In the genomic region with DNA sequence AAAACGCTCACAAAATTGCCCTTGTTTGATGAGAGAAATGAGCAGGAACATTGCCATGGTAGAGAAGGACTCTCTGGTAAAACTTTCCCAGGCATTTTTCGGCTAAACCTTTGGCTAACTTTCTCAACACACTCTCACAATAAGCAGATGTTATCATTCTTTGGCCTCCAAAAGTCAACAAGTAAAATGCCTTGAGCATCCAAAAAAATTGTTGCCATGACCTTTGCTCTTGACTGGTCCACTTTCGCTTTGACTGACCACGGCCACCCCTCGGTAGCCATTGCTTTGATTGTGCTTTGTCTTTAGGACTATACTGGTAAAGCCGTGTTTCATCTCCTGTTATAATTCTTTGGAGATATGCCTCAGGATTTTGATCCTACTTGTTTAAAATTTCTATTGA, we compare ENCODE assay signal across 27 cellular contexts.
"Had no signal": no experiment of that assay in that cellular context is flagged by ENCODE, and none has a peak within 500 bp of the region (broad histone marks: within the 10 kb centered on the region; RNA-seq: fewer than 3 reads in every experiment).

No MANE protein-coding gene starts in this region.

- H3K36me3 ChIP-seq: gastroesophageal sphincter had no signal

- H3K9me3 ChIP-seq: gastroesophageal sphincter had no signal

- H3K27me3 ChIP-seq: gastroesophageal sphincter had no signal

- H3K27ac ChIP-seq: gastroesophageal sphincter had no signal

- FAIRE-seq: astrocyte, colon had no signal

- H3K4me3 ChIP-seq: gastroesophageal sphincter had no signal

- H3K27ac Mint-ChIP-seq: activated CD4-positive, alpha-beta memory T cell treated with anti-CD3 and anti-CD28 coated beads for 36 hours; activated CD4-positive, alpha-beta T cell treated with anti-CD3 and anti-CD28 coated beads for 36 hours; activated CD4-positive, alpha-beta T cell treated with anti-CD3 and anti-CD28 coated beads, Interleukin-2, amount 10 ng/mL, durations not matched to agents 24 days and 14 days; activated CD8-positive, alpha-beta memory T cell treated with anti-CD3 and anti-CD28 coated beads, Interleukin-2, amount 10 ng/mL, durations not matched to agents 7 days and 5 days; activated CD8-positive, alpha-beta T cell treated with anti-CD3 and anti-CD28 coated beads, Interleukin-2, amount 10 ng/mL, durations not matched to agents 7 days and 5 days; activated naive CD4-positive, alpha-beta T cell treated with anti-CD3 and anti-CD28 coated beads, Interleukin-2, amount 10 ng/mL, durations not matched to agents 7 days and 5 days; effector memory CD8-positive, alpha-beta T cell had no signal

- H3K9me3 Mint-ChIP-seq: activated CD4-positive, alpha-beta memory T cell treated with anti-CD3 and anti-CD28 coated beads for 36 hours; activated CD4-positive, alpha-beta T cell treated with anti-CD3 and anti-CD28 coated beads, Interleukin-2, amount 10 ng/mL, durations not matched to agents 24 days and 14 days; activated naive CD4-positive, alpha-beta T cell treated with anti-CD3 and anti-CD28 coated beads, Interleukin-2, amount 10 ng/mL, durations not matched to agents 7 days and 5 days; effector memory CD8-positive, alpha-beta T cell had no signal

- H3K27me3 Mint-ChIP-seq: activated CD8-positive, alpha-beta memory T cell treated with anti-CD3 and anti-CD28 coated beads, Interleukin-2, amount 10 ng/mL, durations not matched to agents 7 days and 5 days; effector memory CD8-positive, alpha-beta T cell had no signal

- H3K4me1 Mint-ChIP-seq: activated CD4-positive, alpha-beta T cell treated with anti-CD3 and anti-CD28 coated beads for 36 hours; activated CD4-positive, alpha-beta T cell treated with anti-CD3 and anti-CD28 coated beads, Interleukin-2, amount 10 ng/mL, durations not matched to agents 24 days and 14 days; activated CD8-positive, alpha-beta memory T cell treated with anti-CD3 and anti-CD28 coated beads, Interleukin-2, amount 10 ng/mL, durations not matched to agents 7 days and 5 days; activated naive CD4-positive, alpha-beta T cell treated with anti-CD3 and anti-CD28 coated beads, Interleukin-2, amount 10 ng/mL, durations not matched to agents 7 days and 5 days had no signal

- ATAC-seq: activated CD4-positive, alpha-beta T cell treated with anti-CD3 and anti-CD28 coated beads for 36 hours; activated CD8-positive, alpha-beta memory T cell treated with anti-CD3 and anti-CD28 coated beads, Interleukin-2, amount 10 ng/mL, durations not matched to agents 7 days and 5 days; activated CD8-positive, alpha-beta T cell treated with anti-CD3 and anti-CD28 coated beads, Interleukin-2, amount 10 ng/mL, durations not matched to agents 7 days and 5 days; effector memory CD8-positive, alpha-beta T cell; gastroesophageal sphincter had no signal

- H3K36me3 Mint-ChIP-seq: activated CD4-positive, alpha-beta memory T cell treated with anti-CD3 and anti-CD28 coated beads for 36 hours; activated naive CD4-positive, alpha-beta T cell treated with anti-CD3 and anti-CD28 coated beads, Interleukin-2, amount 10 ng/mL, durations not matched to agents 7 days and 5 days; activated naive CD8-positive, alpha-beta T cell had no signal

- H3K4me3 Mint-ChIP-seq: activated CD4-positive, alpha-beta memory T cell treated with anti-CD3 and anti-CD28 coated beads for 36 hours; activated CD4-positive, alpha-beta T cell treated with anti-CD3 and anti-CD28 coated beads for 36 hours; activated CD4-positive, alpha-beta T cell treated with anti-CD3 and anti-CD28 coated beads, Interleukin-2, amount 10 ng/mL, durations not matched to agents 24 days and 14 days; activated CD8-positive, alpha-beta memory T cell treated with anti-CD3 and anti-CD28 coated beads, Interleukin-2, amount 10 ng/mL, durations not matched to agents 7 days and 5 days; activated CD8-positive, alpha-beta T cell treated with anti-CD3 and anti-CD28 coated beads, Interleukin-2, amount 10 ng/mL, durations not matched to agents 7 days and 5 days; activated naive CD4-positive, alpha-beta T cell treated with anti-CD3 and anti-CD28 coated beads, Interleukin-2, amount 10 ng/mL, durations not matched to agents 7 days and 5 days; activated naive CD8-positive, alpha-beta T cell; effector memory CD8-positive, alpha-beta T cell had no signal

- H3K4me1 ChIP-seq: gastroesophageal sphincter had no signal

- DNase-seq: activated CD4-positive, alpha-beta memory T cell treated with anti-CD3 and anti-CD28 coated beads for 36 hours; activated CD4-positive, alpha-beta T cell treated with anti-CD3 and anti-CD28 coated beads for 36 hours; activated CD4-positive, alpha-beta T cell treated with anti-CD3 and anti-CD28 coated beads, Interleukin-2, amount 10 ng/mL, durations not matched to agents 24 days and 14 days; activated CD4-positive, CD25-positive, alpha-beta regulatory T cell; activated CD4-positive, CD25-positive, alpha-beta regulatory T cell treated with anti-CD3 and anti-CD28 coated beads, Interleukin-2, amount 50 U/mL, for 72 hours; activated CD8-positive, alpha-beta memory T cell treated with anti-CD3 and anti-CD28 coated beads, Interleukin-2, amount 10 ng/mL, durations not matched to agents 7 days and 5 days; activated CD8-positive, alpha-beta memory T cell treated with anti-CD3 and anti-CD28 coated beads, Interleukin-2, amount 50 U/mL, for 4 hours; activated CD8-positive, alpha-beta T cell treated with anti-CD3 and anti-CD28 coated beads, Interleukin-2, amount 10 ng/mL, durations not matched to agents 7 days and 5 days; activated gamma-delta T cell; activated naive CD4-positive, alpha-beta T cell; activated naive CD4-positive, alpha-beta T cell treated with anti-CD3 and anti-CD28 coated beads, Interleukin-2, amount 10 ng/mL, durations not matched to agents 7 days and 5 days; activated T-cell treated with anti-CD3 and anti-CD28 coated beads, Interleukin-2, amount 50 U/mL, for 1 hour; activated T-cell treated with anti-CD3 and anti-CD28 coated beads, Interleukin-2, amount 50 U/mL, for 48 hours; amniotic stem cell; anterior cingulate cortex; caudate nucleus; cortex of kidney; dermis blood vessel endothelial cell; effector CD4-positive, alpha-beta T cell; effector memory CD8-positive, alpha-beta T cell; erythroblast; foreskin melanocyte; T-helper 2 cell had no signal
